18 cellular contexts compared by ENCODE assay signal in genomic region chr11:10272132-10272531, GRCh38. TPM values are rescaled to one million over a fixed set of nuclear protein-coding genes. Genes with fewer than 3 reads are reported as not detected.
DNase-seq lines count a peak whose midpoint lies in the region; ATAC-seq and TF ChIP-seq lines count a peak whose summit lies in the region.
"Had no signal": no experiment of that assay in that cellular context is flagged by ENCODE, and none has a peak within 500 bp of the region (broad histone marks: within the 10 kb centered on the region; RNA-seq: fewer than 3 reads in every experiment).

No MANE protein-coding gene starts in this region.

- H3K4me1 ChIP-seq in breast epithelium, result no peaks in the 10 kb centered on the region

- no peak overlapping the region for H3K4me3 ChIP-seq in breast epithelium

- ATAC-seq in WTC11, result peak; percentile 89
- no peak for ATAC-seq in activated naive CD8-positive, alpha-beta T cell treated with anti-CD3 and anti-CD28 coated beads, Interleukin-2, amount 50 U/mL, for 24 hours
- ATAC-seq in Right ventricle myocardium superior (ENCODE audit: poor library complexity), result no peak
- ATAC-seq in HG02678 (IDR thresholded peaks at IDR 0.05; ENCODE audit: unreplicated experiment), result no peak

- H3K4me1 Mint-ChIP-seq in MCF 10A (ENCODE audit: insufficient read depth, unreplicated experiment), result peaks cover 22% of the 10 kb centered on the region
- H3K4me1 Mint-ChIP-seq in WTC11, result peaks cover 26% of the 10 kb centered on the region
- H3K4me1 Mint-ChIP-seq in activated naive CD8-positive, alpha-beta T cell treated with anti-CD3 and anti-CD28 coated beads, Interleukin-2, amount 50 U/mL, for 24 hours, result peaks cover 15% of the 10 kb centered on the region

- POLR2A ChIA-PET in MCF 10A (lab: Yijun Ruan, JAX), result no interaction called here
- POLR2A ChIA-PET in WTC11 (lab: Charles Lee), result no interaction called here

- no peaks in the 10 kb centered on the region for H3K9me3 ChIP-seq in breast epithelium

- no peak overlapping the region for H3K4me3 Mint-ChIP-seq in MCF 10A (ENCODE audit: unreplicated experiment)
- H3K4me3 Mint-ChIP-seq in WTC11, result no peak overlapping the region
- no peak overlapping the region for H3K4me3 Mint-ChIP-seq in activated naive CD8-positive, alpha-beta T cell treated with anti-CD3 and anti-CD28 coated beads, Interleukin-2, amount 50 U/mL, for 24 hours
- H3K4me3 Mint-ChIP-seq: CD14-positive monocyte had no signal

- TF ChIP-seq POLR2A in breast epithelium (IDR thresholded peaks at IDR 0.05), result no peak

- no peak for TF ChIP-seq CTCF in MCF 10A (IDR thresholded peaks at IDR 0.05; ENCODE audit: unreplicated experiment)
- TF ChIP-seq CTCF in breast epithelium (IDR thresholded peaks at IDR 0.05), result no peak
- TF ChIP-seq CTCF in WTC11 (IDR thresholded peaks at IDR 0.05), result no peak

- intact Hi-C loops in MCF 10A (cut with micrococcal nuclease) (no loop called here), breast epithelium (cut with DNase I; ENCODE audit: low total_unique reads) (no loop called here), Right ventricle myocardium superior (cut with DNase I) (no loop called here)

- H3K27ac Mint-ChIP-seq in MCF 10A (ENCODE audit: low read depth, unreplicated experiment) (no peak overlapping the region), WTC11 (peak overlapping the region; percentile 66)
- H3K27ac Mint-ChIP-seq in activated naive CD8-positive, alpha-beta T cell treated with anti-CD3 and anti-CD28 coated beads, Interleukin-2, amount 50 U/mL, for 24 hours, result no peak overlapping the region
- H3K27ac Mint-ChIP-seq: CD14-positive monocyte had no signal

- H3K27me3 Mint-ChIP-seq in MCF 10A (ENCODE audit: insufficient read depth, unreplicated experiment) (no peaks in the 10 kb centered on the region), WTC11 (ENCODE audit: low read depth) (no peaks in the 10 kb centered on the region)
- no peaks in the 10 kb centered on the region for H3K27me3 Mint-ChIP-seq in activated naive CD8-positive, alpha-beta T cell treated with anti-CD3 and anti-CD28 coated beads, Interleukin-2, amount 50 U/mL, for 24 hours

- H3K9me3 Mint-ChIP-seq in MCF 10A (ENCODE audit: unreplicated experiment) (no peaks in the 10 kb centered on the region), WTC11 (no peaks in the 10 kb centered on the region)
- no peaks in the 10 kb centered on the region for H3K9me3 Mint-ChIP-seq in activated naive CD8-positive, alpha-beta T cell treated with anti-CD3 and anti-CD28 coated beads, Interleukin-2, amount 50 U/mL, for 24 hours

- H3K36me3 Mint-ChIP-seq in MCF 10A (ENCODE audit: insufficient read depth, unreplicated experiment), result peaks cover 4% of the 10 kb centered on the region
- H3K36me3 Mint-ChIP-seq in WTC11, result no peaks in the 10 kb centered on the region
- no peaks in the 10 kb centered on the region for H3K36me3 Mint-ChIP-seq in activated naive CD8-positive, alpha-beta T cell treated with anti-CD3 and anti-CD28 coated beads, Interleukin-2, amount 50 U/mL, for 24 hours (ENCODE audit: low read depth)

- DNase-seq in MCF 10A (ENCODE audit: unreplicated experiment) (peak; percentile 21), breast epithelium (ENCODE audit: low spot score in 2 of 2) (no peak), WTC11 (ENCODE audit: low spot score) (peak; percentile 29), iris pigment epithelial cell (ENCODE audit: low read depth) (peak; percentile 52), midbrain (lab: John Stamatoyannopoulos, UW) (no peak), Right ventricle myocardium superior (no peak)
- no peak for DNase-seq in activated naive CD8-positive, alpha-beta T cell treated with anti-CD3 and anti-CD28 coated beads, Interleukin-2, amount 50 U/mL, for 24 hours
- DNase-seq: AML-193, DMS 273 treated with DMSO at 0.1 percent for 48 hours, GF-D8, GOT3, KG1, NCI-H1048, NCI-H1436 treated with DMSO at 0.1 percent for 48 hours, NCI-H2081, NCI-H510A treated with DMSO at 0.1 percent for 48 hours had no signal

- CTCF ChIA-PET in MCF 10A (lab: Yijun Ruan, JAX) (no interaction called here), WTC11 (lab: Charles Lee) (no interaction called here)

- no TSS peak for BruUV-seq in MCF 10A (replicated peaks; lab: Mats Ljungman, UMichigan)

- no peaks in the 10 kb centered on the region for H3K36me3 ChIP-seq in breast epithelium

- H3K27me3 ChIP-seq in breast epithelium, result no peaks in the 10 kb centered on the region

- no peak overlapping the region for H3K27ac ChIP-seq in breast epithelium

TF ChIP-seq in WTC11, 78 proteins besides CTCF, POLR2A, EP300 and RAD21:
- TF ChIP-seq PREB (CRISPR knock-in tag; IDR thresholded peaks at IDR 0.05; ENCODE audit: borderline replicate concordance), result no peak
- TF ChIP-seq FOXK1 (CRISPR knock-in tag; IDR thresholded peaks at IDR 0.05), result no peak
- no peak for TF ChIP-seq KAT7 (CRISPR knock-in tag; IDR thresholded peaks at IDR 0.05; ENCODE audit: borderline replicate concordance)
- TF ChIP-seq CREM (CRISPR knock-in tag; IDR thresholded peaks at IDR 0.05), result no peak
- no peak for TF ChIP-seq GRHL2 (CRISPR knock-in tag; IDR thresholded peaks at IDR 0.05; ENCODE audit: insufficient replicate concordance, severe bottlenecking)
- TF ChIP-seq FOXJ3 (CRISPR knock-in tag; IDR thresholded peaks at IDR 0.05; ENCODE audit: borderline replicate concordance), result no peak
- TF ChIP-seq NFYB (CRISPR knock-in tag; conservative IDR thresholded peaks at IDR 0.05; ENCODE audit: low read depth), result no peak
- no peak for TF ChIP-seq TEAD4 (CRISPR knock-in tag; IDR thresholded peaks at IDR 0.05)
- no peak for TF ChIP-seq IRF2 (CRISPR knock-in tag; IDR thresholded peaks at IDR 0.05; ENCODE audit: borderline replicate concordance, low read depth)
- TF ChIP-seq ZNF671 (CRISPR knock-in tag; IDR thresholded peaks at IDR 0.05), result no peak
- no peak for TF ChIP-seq AFF4 (CRISPR knock-in tag; IDR thresholded peaks at IDR 0.05; ENCODE audit: borderline replicate concordance)
- no peak for TF ChIP-seq ZNF219 (CRISPR knock-in tag; IDR thresholded peaks at IDR 0.05; ENCODE audit: borderline replicate concordance)
- no peak for TF ChIP-seq NFATC4 (CRISPR knock-in tag; IDR thresholded peaks at IDR 0.05)
- TF ChIP-seq ZNF396 (CRISPR knock-in tag; IDR thresholded peaks at IDR 0.05; ENCODE audit: borderline replicate concordance), result no peak
- TF ChIP-seq MLX (CRISPR knock-in tag; IDR thresholded peaks at IDR 0.05), result no peak
- TF ChIP-seq JAZF1 (CRISPR knock-in tag; IDR thresholded peaks at IDR 0.05), result no peak
- TF ChIP-seq RELA (CRISPR knock-in tag; IDR thresholded peaks at IDR 0.05; ENCODE audit: borderline replicate concordance), result no peak

RNA-seq across cellular contexts. Expression of gene SBF2, which starts 21.9 kb away (rescaled TPM):
- total RNA-seq in MCF 10A (2022), result 28.3 and 28.7 TPM in 2 replicates
- 10 to 100 TPM; 74.8 to 91.9 (median 88.2) TPM for total RNA-seq in breast epithelium
- 46.2 to 53.6 TPM (median 47.6 TPM) in 3 replicates for total RNA-seq in WTC11 (2021)
- total RNA-seq in Right ventricle myocardium superior, result 18.3 TPM

RNA-seq across cellular contexts. Expression of gene ADM, which starts 32.7 kb away (rescaled TPM):
- total RNA-seq in MCF 10A (2022), result 8.7 and 10.6 TPM in 2 replicates
- 100 to 1,000 TPM in 2 of 3 donors, 10 to 100 TPM in 1; 77.1 to 279 (median 252) TPM for total RNA-seq in breast epithelium
- total RNA-seq in WTC11 (2021), result 18.7 to 40.8 TPM (median 40.1 TPM) in 3 replicates
- 10.3 TPM for total RNA-seq in Right ventricle myocardium superior

Comparison
In these comparisons a context has a peak if more than half of its experiments do, and no peak if none do; other contexts are left out.
1. DNase-seq: peak in MCF 10A (single experiment), WTC11 (single experiment) and iris pigment epithelial cell (single experiment); none in breast epithelium (0 of 2), midbrain (single experiment), activated naive CD8-positive, alpha-beta T cell treated with anti-CD3 and anti-CD28 coated beads, Interleukin-2, amount 50 U/mL, for 24 hours (single experiment) and Right ventricle myocardium superior (single experiment).